8 cellular contexts compared by ENCODE assay signal in genomic region chr9:35611230-35611797, GRCh38. TPM values are rescaled to one million over a fixed set of nuclear protein-coding genes. Genes with fewer than 3 reads are reported as not detected.
DNase-seq lines count a peak whose midpoint lies in the region; ATAC-seq and TF ChIP-seq lines count a peak whose summit lies in the region.

No MANE protein-coding gene starts in this region.

- no peaks in the 10 kb centered on the region for H3K27me3 ChIP-seq in CD4-positive, alpha-beta memory T cell (ENCODE audit: insufficient read depth, low read length)
- H3K27me3 ChIP-seq in H7 (ENCODE audit: control insufficient read depth, insufficient read depth, low read length) (peaks cover 15% of the 10 kb centered on the region), OCI-LY1 (ENCODE audit: insufficient read depth, low read length) (no peaks in the 10 kb centered on the region)

- no peaks in the 10 kb centered on the region for H3K9me3 ChIP-seq in CD4-positive, alpha-beta memory T cell (ENCODE audit: control insufficient read depth in 1 of 2, low read length in 2 of 2)
- no peaks in the 10 kb centered on the region for H3K9me3 ChIP-seq in OCI-LY1 (ENCODE audit: low read length)

- CTCF ChIA-PET in CD4-positive, alpha-beta memory T cell (lab: Charles Lee; ENCODE audit: partially characterized antibody): interaction anchor here (0.5 to 11.1 kb wide), 32 partner anchors 8 to 589 kb away, joined by 3 to 145 read pairs (median 6); partner anchors contain the start of genes ARHGEF39, CCDC107, CREB3 and GBA2

- peaks cover 19% of the 10 kb centered on the region for H3K4me1 ChIP-seq in CD4-positive, alpha-beta memory T cell (ENCODE audit: insufficient read depth, low read length)
- peaks cover 47% of the 10 kb centered on the region for H3K4me1 ChIP-seq in OCI-LY1 (ENCODE audit: insufficient read depth, low read length, severe bottlenecking)

- H3F3A ChIP-seq in OCI-LY1 (ENCODE audit: insufficient read depth, low read length): no peaks in the 10 kb centered on the region

- no peak overlapping the region for H3K4me2 ChIP-seq in OCI-LY1 (ENCODE audit: low read length)

- TF ChIP-seq CTCF in OCI-LY1 (IDR thresholded peaks at IDR 0.05; ENCODE audit: low read length): peak; percentile 76

- H2AFZ ChIP-seq in OCI-LY1 (ENCODE audit: low read length): no peak overlapping the region

- ATAC-seq in sciatic nerve (peak; percentile 55), GM19023 (IDR thresholded peaks at IDR 0.05; ENCODE audit: unreplicated experiment) (no peak), GM18873 (IDR thresholded peaks at IDR 0.05; ENCODE audit: low FRiP score, unreplicated experiment) (no peak)

- peak overlapping the region in 1 of 8 donors; percentile 26 for H3K4me3 Mint-ChIP-seq in CD4-positive, alpha-beta memory T cell

- no peak overlapping the region for H3K4me3 ChIP-seq in CD4-positive, alpha-beta memory T cell (ENCODE audit: low read length in 2 of 2)
- H3K4me3 ChIP-seq in H7 (ENCODE audit: insufficient read depth, low read depth, low read length) (no peak overlapping the region), OCI-LY1 (ENCODE audit: low read depth, low read length, poor library complexity, severe bottlenecking) (no peak overlapping the region)

- no peak overlapping the region for H3K9ac ChIP-seq in OCI-LY1 (ENCODE audit: low read length)

- H3K9me3 Mint-ChIP-seq in CD4-positive, alpha-beta memory T cell: no peaks in the 10 kb centered on the region

- H3K27ac Mint-ChIP-seq in CD4-positive, alpha-beta memory T cell: peak overlapping the region in 5 of 7 donors; percentile 4 to 83 (median 59)

- H3K27ac ChIP-seq in CD4-positive, alpha-beta memory T cell (ENCODE audit: low read depth, low read length): no peak overlapping the region
- H3K27ac ChIP-seq in OCI-LY1 (ENCODE audit: low read depth, low read length, poor library complexity, severe bottlenecking): peak overlapping the region; percentile 7

- no peaks in the 10 kb centered on the region for H4K20me1 ChIP-seq in OCI-LY1 (ENCODE audit: insufficient read depth, low read length)

- DNase-seq in CD4-positive, alpha-beta memory T cell: peak; percentile 45 to 63 (median 49)
- peak; percentile 82 for DNase-seq in H7
- peak; percentile 84 for DNase-seq in activated effector memory CD4-positive, alpha-beta T cell treated with anti-CD3 and anti-CD28 coated beads, Interleukin-2, amount 50 U/mL, for 16 hours
- peak; percentile 34 to 85 (median 60) for DNase-seq in head of caudate nucleus
- no peak for DNase-seq in sciatic nerve (ENCODE audit: low spot score)

- intact Hi-C loops in CD4-positive, alpha-beta memory T cell (cut with micrococcal nuclease): no loop called here
- intact Hi-C loops in head of caudate nucleus (cut with DNase I) (no loop called here), sciatic nerve (cut with DNase I) (no loop called here)

- peaks cover 17% of the 10 kb centered on the region for H3K36me3 ChIP-seq in CD4-positive, alpha-beta memory T cell (ENCODE audit: insufficient read depth, low read length)
- peaks cover 12% of the 10 kb centered on the region for H3K36me3 ChIP-seq in H7 (replicated peaks; ENCODE audit: control insufficient read depth, insufficient read depth, low read length)
- H3K36me3 ChIP-seq in OCI-LY1 (ENCODE audit: insufficient read depth, low read length): peaks cover 90% of the 10 kb centered on the region; the same call in 1 of the 2 replicates

- H3K79me2 ChIP-seq in OCI-LY1 (ENCODE audit: insufficient read depth, low read length): peaks cover 7% of the 10 kb centered on the region; the same call in 1 of the 2 replicates

- POLR2A ChIA-PET in CD4-positive, alpha-beta memory T cell (lab: Charles Lee; ENCODE audit: partially characterized antibody): interaction anchor here (0.7 to 2.7 kb wide), 11 partner anchors 36 to 579 kb away, joined by 3 to 27 read pairs (median 4); partner anchors contain the start of genes CCDC107, CLTA, CREB3 and RMRP

- no peaks in the 10 kb centered on the region for H3K9me2 ChIP-seq in OCI-LY1 (ENCODE audit: low read depth, low read length)

- peaks cover 15 to 23% of the 10 kb centered on the region in 2 donors for H3K36me3 Mint-ChIP-seq in CD4-positive, alpha-beta memory T cell

- H3K4me1 Mint-ChIP-seq in CD4-positive, alpha-beta memory T cell: peaks cover 13 to 43% (median 20%) of the 10 kb centered on the region in 4 donors

- no peaks in the 10 kb centered on the region for H3K27me3 Mint-ChIP-seq in CD4-positive, alpha-beta memory T cell

RNA-seq across cellular contexts. Expression of gene TESK1, which starts 6.3 kb away (rescaled TPM):
- total RNA-seq in CD4-positive, alpha-beta memory T cell: 10 to 100 TPM; 48.9 to 53.5 TPM
- 10 to 100 TPM in 1 of 2 donors, 1 to 10 TPM in 1; 3.3 to 17.1 TPM for polyA plus RNA-seq in CD4-positive, alpha-beta memory T cell
- total RNA-seq in H7 (2014; rRNA removed; shearing (Covaris generic)): 6.0 and 11.9 TPM in 2 replicates
- total RNA-seq in sciatic nerve: 49.0 TPM

RNA-seq across cellular contexts. Expression of gene CD72, which starts 6.9 kb away (rescaled TPM):
- total RNA-seq in CD4-positive, alpha-beta memory T cell: 1 to 10 TPM; 4.4 to 6.5 TPM
- 1 to 10 TPM; 1.4 to 1.8 TPM for polyA plus RNA-seq in CD4-positive, alpha-beta memory T cell
- 1.9 and 4.6 TPM in 2 replicates for total RNA-seq in H7 (2014; rRNA removed; shearing (Covaris generic))
- 5.5 TPM for total RNA-seq in sciatic nerve

RNA-seq across cellular contexts. Expression of gene SIT1, which starts 39.4 kb away (rescaled TPM):
- total RNA-seq in CD4-positive, alpha-beta memory T cell: 10 to 100 TPM; 68.7 to 70.2 TPM
- polyA plus RNA-seq in CD4-positive, alpha-beta memory T cell: 100 to 1,000 TPM; 163 to 231 TPM
- total RNA-seq in H7 (2014; rRNA removed; shearing (Covaris generic)): 0.69 and 2.3 TPM in 2 replicates
- 0.67 TPM for total RNA-seq in sciatic nerve

RNA-seq across cellular contexts. Expression of gene RMRP, which starts 46.5 kb away (rescaled TPM):
- over 10,000 TPM; 18,678 to 21,585 TPM for total RNA-seq in CD4-positive, alpha-beta memory T cell
- polyA plus RNA-seq in CD4-positive, alpha-beta memory T cell: 10 to 100 TPM in 1 of 2 donors, not detected in 1; 54.3 TPM
- 10,629 and 14,347 TPM in 2 replicates for total RNA-seq in H7 (2014; rRNA removed; shearing (Covaris generic))
- 12,220 TPM for total RNA-seq in sciatic nerve

RNA-seq across cellular contexts. Expression of gene CCDC107, which starts 46.8 kb away (rescaled TPM):
- 10 to 100 TPM; 28.4 to 30.4 TPM for total RNA-seq in CD4-positive, alpha-beta memory T cell
- polyA plus RNA-seq in CD4-positive, alpha-beta memory T cell: 10 to 100 TPM; 90.5 to 92.5 TPM
- 4.1 and 9.3 TPM in 2 replicates for total RNA-seq in H7 (2014; rRNA removed; shearing (Covaris generic))
- total RNA-seq in sciatic nerve: 28.0 TPM

Comparison
In these comparisons a context has a peak if more than half of its experiments do, and no peak if none do; other contexts are left out.
1. RNA of gene SIT1, which starts 39.4 kb away (total RNA-seq): 68.7 to 70.2 TPM in CD4-positive, alpha-beta memory T cell; 0.69 to 2.3 TPM in H7 and 0.67 TPM in sciatic nerve (single experiment); every median in the first group is over 10 times any median in the second.